Comparison of ENCODE assay signal across 11 cellular contexts in genomic region chr7:47759056-47759706, GRCh38.
DNase-seq lines count a peak whose midpoint lies in the region; ATAC-seq and TF ChIP-seq lines count a peak whose summit lies in the region.
"Had no signal": no experiment of that assay in that cellular context is flagged by ENCODE, and none has a peak within 500 bp of the region (broad histone marks: within the 10 kb centered on the region; RNA-seq: fewer than 3 reads in every experiment).

No MANE protein-coding gene starts in this region.

- WGBS in testis, 2 donors, result 89 to 93% methylated on average over 4 of the region's 4 CpGs

- H4K20me1 ChIP-seq in GM23338 (replicated peaks; ENCODE audit: insufficient read depth), result no peaks in the 10 kb centered on the region
- no peaks in the 10 kb centered on the region for H4K20me1 ChIP-seq in SU-DHL-6 (ENCODE audit: low read depth, low read length)

- H3K4me1 Mint-ChIP-seq in GM23338, result peaks cover 5% of the 10 kb centered on the region; the same call in 2 of the 3 replicates
- H3K4me1 Mint-ChIP-seq: activated naive CD4-positive, alpha-beta T cell treated with anti-CD3 and anti-CD28 coated beads, Interleukin-2, amount 50 U/mL, for 24 hours had no signal

- ATAC-seq in GM23338, result no peak
- ATAC-seq in HG02870 (IDR thresholded peaks at IDR 0.05; ENCODE audit: unreplicated experiment), result no peak
- ATAC-seq: pancreas had no signal

- H3K27ac ChIP-seq in GM23338 (ENCODE audit: low read depth), result no peak overlapping the region
- H3K27ac ChIP-seq in SU-DHL-6 (ENCODE audit: low read depth, low read length), result no peak overlapping the region
- peak overlapping the region; percentile 57 to 93 for H3K27ac ChIP-seq in testis
- H3K27ac ChIP-seq: pancreas had no signal

- H3K36me3 Mint-ChIP-seq in GM23338 (ENCODE audit: low read depth), result no peaks in the 10 kb centered on the region

- no peaks in the 10 kb centered on the region for H3K9me3 Mint-ChIP-seq in GM23338
- H3K9me3 Mint-ChIP-seq: activated naive CD4-positive, alpha-beta T cell treated with anti-CD3 and anti-CD28 coated beads, Interleukin-2, amount 50 U/mL, for 24 hours had no signal

- no peaks in the 10 kb centered on the region for H3K79me2 ChIP-seq in GM23338 (replicated peaks; ENCODE audit: insufficient read depth)
- H3K79me2 ChIP-seq in SU-DHL-6 (ENCODE audit: insufficient read depth, low read length), result no peaks in the 10 kb centered on the region

- no peaks in the 10 kb centered on the region for H3K9me3 ChIP-seq in SU-DHL-6 (ENCODE audit: insufficient read depth, low read length)
- no peaks in the 10 kb centered on the region for H3K9me3 ChIP-seq in testis
- H3K9me3 ChIP-seq: pancreas had no signal

- no peak overlapping the region for H3K4me3 Mint-ChIP-seq in GM23338
- H3K4me3 Mint-ChIP-seq: activated naive CD4-positive, alpha-beta T cell treated with anti-CD3 and anti-CD28 coated beads, Interleukin-2, amount 50 U/mL, for 24 hours had no signal

- H3K4me1 ChIP-seq in GM23338 (ENCODE audit: insufficient read depth), result 0 out of 2 replicates have a peak, but pooled peaks cover 5% of the 10 kb centered on the region
- peaks cover 19% of the 10 kb centered on the region for H3K4me1 ChIP-seq in testis

- H3K36me3 ChIP-seq in GM23338 (ENCODE audit: insufficient read depth), result no peaks in the 10 kb centered on the region
- H3K36me3 ChIP-seq in SU-DHL-6 (ENCODE audit: low read length), result no peaks in the 10 kb centered on the region
- H3K36me3 ChIP-seq in testis (ENCODE audit: low read depth, missing control alignments), result no peaks in the 10 kb centered on the region
- H3K36me3 ChIP-seq: pancreas had no signal

- TF ChIP-seq POLR2A in testis (IDR thresholded peaks at IDR 0.05), result no peak

- TF ChIP-seq CTCF in GM23338 (conservative IDR thresholded peaks at IDR 0.05; ENCODE audit: low read depth in 2 of 2) (peak; percentile 22 to 35; a peak in 3 of 4 replicates), SU-DHL-6 (IDR thresholded peaks at IDR 0.05; ENCODE audit: insufficient read depth, low read length, poor library complexity, severe bottlenecking) (peak; percentile 10), fibroblast of the aortic adventitia (IDR thresholded peaks at IDR 0.05; ENCODE audit: insufficient read depth, low read length) (peak; percentile 21), testis (IDR thresholded peaks at IDR 0.05) (no peak)

- no peaks in the 10 kb centered on the region for H3F3A ChIP-seq in GM23338 (replicated peaks; ENCODE audit: low read depth)
- no peaks in the 10 kb centered on the region for H3F3A ChIP-seq in SU-DHL-6 (ENCODE audit: insufficient read depth)

- H3K4me2 ChIP-seq in GM23338 (no peak overlapping the region), SU-DHL-6 (ENCODE audit: low read depth, low read length, poor library complexity, severe bottlenecking) (no peak overlapping the region)

- H3K27ac Mint-ChIP-seq in GM23338, result no peak overlapping the region
- H3K27ac Mint-ChIP-seq: activated naive CD4-positive, alpha-beta T cell treated with anti-CD3 and anti-CD28 coated beads, Interleukin-2, amount 50 U/mL, for 24 hours had no signal

- H3K4me3 ChIP-seq in GM23338, result no peak overlapping the region
- no peak overlapping the region for H3K4me3 ChIP-seq in SU-DHL-6 (ENCODE audit: insufficient read depth, low read length, poor library complexity, severe bottlenecking)
- H3K4me3 ChIP-seq in fibroblast of the aortic adventitia (ENCODE audit: low read depth, low read length), result no peak overlapping the region
- H3K4me3 ChIP-seq in testis, result no peak overlapping the region
- H3K4me3 ChIP-seq: pancreas had no signal

- H2AFZ ChIP-seq in GM23338 (no peak overlapping the region), SU-DHL-6 (ENCODE audit: low read depth, low read length, severe bottlenecking) (no peak overlapping the region)

- H3K27me3 ChIP-seq in GM23338 (ENCODE audit: insufficient read depth), result no peaks in the 10 kb centered on the region
- no peaks in the 10 kb centered on the region for H3K27me3 ChIP-seq in SU-DHL-6 (ENCODE audit: low read length)
- no peaks in the 10 kb centered on the region for H3K27me3 ChIP-seq in testis
- H3K27me3 ChIP-seq: pancreas had no signal

- peaks cover 5% of the 10 kb centered on the region for H3K27me3 Mint-ChIP-seq in GM23338 (ENCODE audit: insufficient read depth, low read depth, poor library complexity)

- no peak for DNase-seq in GM23338 (ENCODE audit: low spot score)
- peak; percentile 23 for DNase-seq in fibroblast of the aortic adventitia (ENCODE audit: low read depth)
- DNase-seq in testis, result no peak
- DNase-seq in GM03348 (ENCODE audit: low spot score), result no peak
- no peak for DNase-seq in SHP77 treated with DMSO at 0.1 percent for 48 hours (lab: John Stamatoyannopoulos, UW)
- DNase-seq in kidney glomerular epithelial cell (lab: John Stamatoyannopoulos, UW), result no peak
- DNase-seq: activated CD4-positive, alpha-beta T cell treated with anti-CD3 and anti-CD28 coated beads for 48 hours; pancreas had no signal

- H3K9ac ChIP-seq in SU-DHL-6 (ENCODE audit: low read length), result no peak overlapping the region

- no peaks in the 10 kb centered on the region for H3K9me2 ChIP-seq in GM23338 (ENCODE audit: insufficient read depth)
- H3K9me2 ChIP-seq in SU-DHL-6 (replicated peaks; ENCODE audit: insufficient read depth, low read length), result no peaks in the 10 kb centered on the region

- intact Hi-C loops in testis (cut with DNase I; ENCODE audit: low total_unique reads), result no loop called here

TF ChIP-seq in GM23338, 12 proteins besides CTCF, POLR2A, EP300 and RAD21 (continues in another document):
- no peak for TF ChIP-seq ZNF114 (CRISPR knock-in tag; IDR thresholded peaks at IDR 0.05)
- no peak for TF ChIP-seq EZH2phosphoT487 (IDR thresholded peaks at IDR 0.05; ENCODE audit: unreplicated experiment)
- no peak for TF ChIP-seq ETS1 (IDR thresholded peaks at IDR 0.05)
- no peak for TF ChIP-seq JUNB (IDR thresholded peaks at IDR 0.05; ENCODE audit: unreplicated experiment)
- no peak for TF ChIP-seq ZNF462 (CRISPR knock-in tag; IDR thresholded peaks at IDR 0.05)

Comparison
In these comparisons a context has a peak if more than half of its experiments do, and no peak if none do; other contexts are left out.
1. H3K27ac ChIP-seq: peak in testis (2 of 2); none in GM23338 (single experiment) and SU-DHL-6 (single experiment).
2. CTCF ChIP-seq: peak in GM23338 (2 of 2), SU-DHL-6 (single experiment) and fibroblast of the aortic adventitia (single experiment); none in testis (0 of 3).